9 cellular contexts compared by ENCODE assay signal in the genomic region with DNA sequence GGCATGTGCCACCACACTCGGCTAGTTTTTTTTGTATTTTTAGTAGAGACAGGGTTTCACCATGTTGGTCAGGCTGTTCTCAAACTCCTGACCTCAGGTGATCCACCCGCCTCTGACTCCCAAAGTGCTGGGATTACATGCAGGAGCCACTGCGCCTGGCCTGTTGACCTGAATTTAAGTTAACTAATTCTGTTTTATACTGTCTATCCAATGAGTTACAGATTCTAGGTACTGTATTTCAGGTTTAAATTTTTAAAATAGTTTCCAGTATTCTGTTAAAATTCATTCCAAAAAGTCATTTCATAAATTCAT. TPM values are rescaled to one million over a fixed set of nuclear protein-coding genes. Genes with fewer than 3 reads are reported as not detected.
"Had no signal": no experiment of that assay in that cellular context is flagged by ENCODE, and none has a peak within 500 bp of the region (broad histone marks: within the 10 kb centered on the region; RNA-seq: fewer than 3 reads in every experiment).

No MANE protein-coding gene starts in this region.

RNA-seq across cellular contexts. Expression of a gene that starts 52.5 kb away (rescaled TPM):
- total RNA-seq: endodermal cell, hepatocyte, myocyte, neural crest cell, omental fat pad, progenitor cell of endocrine pancreas, sciatic nerve, subcutaneous adipose tissue, thyroid gland had no signal
